In genomic region chr11:121194731-121195596, GRCh38 we compare ENCODE assay signal across 8 cellular contexts.
DNase-seq lines count a peak whose midpoint lies in the region; TF ChIP-seq lines count a peak whose summit lies in the region.

No MANE protein-coding gene starts in this region.

- no peaks in the 10 kb centered on the region for H3K9me2 ChIP-seq in OCI-LY7 (ENCODE audit: insufficient read depth, low read length)

- POLR2A ChIA-PET in OCI-LY7 (lab: Charles Lee), result interaction anchor here (0.6 kb wide), 1 partner anchor 17 kb away, joined by 3 read pairs; no protein-coding TSS in a partner anchor

- peak overlapping the region; percentile 27 for H3K4me2 ChIP-seq in OCI-LY7 (ENCODE audit: low read length)

- peak; percentile 70 for TF ChIP-seq CTCF in GM12874 (IDR thresholded peaks at IDR 0.05; ENCODE audit: insufficient read depth, low read depth, low read length)
- peak; percentile 98 for TF ChIP-seq CTCF in OCI-LY7 (conservative IDR thresholded peaks at IDR 0.05; ENCODE audit: low read length)
- peak; percentile 72 for TF ChIP-seq CTCF in foreskin fibroblast (IDR thresholded peaks at IDR 0.05; ENCODE audit: low read depth, low read length)
- peak; percentile 82 for TF ChIP-seq CTCF in osteocyte (IDR thresholded peaks at IDR 0.05)
- TF ChIP-seq CTCF in vagina (IDR thresholded peaks at IDR 0.05), result peak; percentile 76 to 83 (median 78)

- H3K4me3 Mint-ChIP-seq in osteocyte (ENCODE audit: unreplicated experiment), result no peak overlapping the region

- TF ChIP-seq POLR2A in vagina (IDR thresholded peaks at IDR 0.05), result no peak

- H3K4me1 ChIP-seq in OCI-LY7 (ENCODE audit: insufficient read depth, low read length, poor library complexity, severe bottlenecking) (peaks cover 5% of the 10 kb centered on the region), vagina (no peaks in the 10 kb centered on the region)

- no peaks in the 10 kb centered on the region for H3K36me3 Mint-ChIP-seq in osteocyte (ENCODE audit: unreplicated experiment)

- H3K4me1 Mint-ChIP-seq in osteocyte (ENCODE audit: unreplicated experiment), result no peaks in the 10 kb centered on the region

- no peaks in the 10 kb centered on the region for H4K20me1 ChIP-seq in OCI-LY7 (ENCODE audit: insufficient read depth, low read length)

- no peaks in the 10 kb centered on the region for H3K9me3 Mint-ChIP-seq in osteocyte (ENCODE audit: unreplicated experiment)

- H3K9me3 ChIP-seq in OCI-LY7 (ENCODE audit: low read length), result no peaks in the 10 kb centered on the region
- H3K9me3 ChIP-seq in vagina, result no peaks in the 10 kb centered on the region

- no peaks in the 10 kb centered on the region for H3K36me3 ChIP-seq in OCI-LY7 (ENCODE audit: insufficient read depth, low read length)
- H3K36me3 ChIP-seq in vagina, result no peaks in the 10 kb centered on the region

- CTCF ChIA-PET in OCI-LY7 (lab: Charles Lee; ENCODE audit: unreplicated experiment), result interaction anchor here (0.6 kb wide), 1 partner anchor 280 kb away, joined by 3 read pairs; no protein-coding TSS in a partner anchor

- no peaks in the 10 kb centered on the region for H3K27me3 ChIP-seq in vagina

- peak; percentile 21 for DNase-seq in 8988T
- peak; percentile 31 for DNase-seq in HT1080 (ENCODE audit: low read depth)
- peak; percentile 74 for DNase-seq in OCI-LY7 (ENCODE audit: low spot score)
- peak; percentile 13 for DNase-seq in activated T-helper 1 cell treated with Interleukin-2 at 50 U/mL for 16 hours (ENCODE audit: low read depth)
- peak; percentile 41 to 82 for DNase-seq in foreskin fibroblast
- DNase-seq in osteocyte (ENCODE audit: extremely low spot score, unreplicated experiment), result no peak
- DNase-seq in vagina (ENCODE audit: extremely low spot score in 2 of 2), result no peak

- intact Hi-C loops in OCI-LY7 (cut with micrococcal nuclease; ENCODE audit: unreplicated experiment), result loop anchor here (5.0 to 10.0 kb wide), 2 partner anchors 240 to 683 kb away; partner anchors contain the start of gene GRIK4
- intact Hi-C loops in vagina (cut with DNase I), result loop anchor here (5.0 to 10.0 kb wide), 2 partner anchors 680 to 1877 kb away; partner anchors contain the start of gene GRIK4

- H3K27me3 Mint-ChIP-seq in osteocyte (ENCODE audit: unreplicated experiment), result peaks cover 26% of the 10 kb centered on the region

- no peak overlapping the region for H3K27ac Mint-ChIP-seq in osteocyte (ENCODE audit: unreplicated experiment)

- no peaks in the 10 kb centered on the region for H3K79me2 ChIP-seq in OCI-LY7 (ENCODE audit: insufficient read depth, low read depth, low read length)

- no TSS peak for BruUV-seq in OCI-LY7 (replicated peaks; lab: Mats Ljungman, UMichigan)

- no peak overlapping the region for H3K27ac ChIP-seq in OCI-LY7 (ENCODE audit: low read depth, low read length, poor library complexity, severe bottlenecking)
- H3K27ac ChIP-seq in vagina, result no peak overlapping the region

- H3K4me3 ChIP-seq in OCI-LY7 (ENCODE audit: low read depth, low read length, poor library complexity, severe bottlenecking), result no peak overlapping the region
- H3K4me3 ChIP-seq in foreskin fibroblast (ENCODE audit: low read depth in 1 of 2, low read length in 2 of 2), result no peak overlapping the region
- H3K4me3 ChIP-seq in vagina, result no peak overlapping the region

- no peak overlapping the region; the same call in 1 of the 2 replicates for H2AFZ ChIP-seq in OCI-LY7 (ENCODE audit: low read length)

Comparison
In these comparisons a context has a peak if more than half of its experiments do, and no peak if none do; other contexts are left out.
1. DNase-seq: peak in 8988T (single experiment), HT1080 (single experiment), OCI-LY7 (single experiment), activated T-helper 1 cell treated with Interleukin-2 at 50 U/mL for 16 hours (single experiment) and foreskin fibroblast (2 of 2); none in osteocyte (single experiment) and vagina (0 of 2).
2. Peak in every context shown above with its lines, with median percentiles within 50 percentile points of each other: CTCF ChIP-seq.